In genomic region chr6:156102129-156102528, GRCh38 we compare ENCODE assay signal across 1 cellular context.
TF ChIP-seq lines count a peak whose summit lies in the region.

No MANE protein-coding gene starts in this region.

TF ChIP-seq in SK-N-SH treated with all-trans-retinoic acid at 6 μM for 48 hours, 23 proteins besides CTCF, POLR2A, EP300 and RAD21 (continued from another document):
- TF ChIP-seq, protein P1, sequence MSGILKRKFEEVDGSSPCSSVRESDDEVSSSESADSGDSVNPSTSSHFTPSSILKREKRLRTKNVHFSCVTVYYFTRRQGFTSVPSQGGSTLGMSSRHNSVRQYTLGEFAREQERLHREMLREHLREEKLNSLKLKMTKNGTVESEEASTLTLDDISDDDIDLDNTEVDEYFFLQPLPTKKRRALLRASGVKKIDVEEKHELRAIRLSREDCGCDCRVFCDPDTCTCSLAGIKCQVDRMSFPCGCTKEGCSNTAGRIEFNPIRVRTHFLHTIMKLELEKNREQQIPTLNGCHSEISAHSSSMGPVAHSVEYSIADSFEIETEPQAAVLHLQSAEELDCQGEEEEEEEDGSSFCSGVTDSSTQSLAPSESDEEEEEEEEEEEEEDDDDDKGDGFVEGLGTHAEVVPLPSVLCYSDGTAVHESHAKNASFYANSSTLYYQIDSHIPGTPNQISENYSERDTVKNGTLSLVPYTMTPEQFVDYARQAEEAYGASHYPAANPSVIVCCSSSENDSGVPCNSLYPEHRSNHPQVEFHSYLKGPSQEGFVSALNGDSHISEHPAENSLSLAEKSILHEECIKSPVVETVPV (CRISPR knock-in tag; IDR thresholded peaks at IDR 0.05): no peak
